Comparison of ENCODE assay signal across 23 cellular contexts in the genomic region with DNA sequence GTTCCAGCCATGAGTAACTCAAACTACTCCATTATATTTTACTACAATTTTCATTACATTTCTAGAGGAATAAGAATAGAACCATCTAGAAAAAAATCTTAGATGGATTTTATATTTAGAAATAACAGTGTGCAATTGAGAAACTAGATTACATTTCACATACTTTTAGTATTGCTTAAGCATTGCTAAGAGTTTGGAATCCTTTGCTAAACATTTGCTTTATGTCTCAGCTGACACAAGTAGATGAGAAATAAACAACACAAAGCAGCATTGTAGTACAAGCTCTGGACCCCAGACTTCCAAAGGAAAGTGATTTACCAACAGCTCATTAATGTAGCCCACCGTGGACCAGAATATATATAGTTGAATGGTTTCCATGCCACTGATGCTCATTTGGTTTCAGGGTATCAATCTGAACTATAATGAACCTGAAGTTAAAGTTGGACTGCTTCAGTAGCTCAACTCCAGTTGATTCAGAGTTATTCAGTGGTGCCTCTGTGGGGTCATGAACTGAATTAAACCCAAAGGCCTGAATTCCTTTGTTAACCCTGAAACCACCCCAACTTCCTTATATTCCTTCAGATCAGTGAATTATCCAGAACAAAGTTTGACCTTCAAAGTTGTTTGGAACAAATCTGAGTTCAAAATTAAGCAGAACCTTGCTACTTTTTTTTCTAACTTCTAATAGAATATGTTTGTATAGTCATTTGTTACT.
DNase-seq lines count a peak whose midpoint lies in the region; ATAC-seq, FAIRE-seq and TF ChIP-seq lines count a peak whose summit lies in the region.
"Had no signal": no experiment of that assay in that cellular context is flagged by ENCODE, and none has a peak within 500 bp of the region (broad histone marks: within the 10 kb centered on the region; RNA-seq: fewer than 3 reads in every experiment).

No MANE protein-coding gene starts in this region.

- no peaks in the 10 kb centered on the region for H3K9me3 Mint-ChIP-seq in HFFc6
- no peaks in the 10 kb centered on the region for H3K9me3 Mint-ChIP-seq in activated T-helper 17 cell treated with anti-CD3 and anti-CD28 coated beads, Interleukin-2, amount 50 U/mL, for 72 hours
- H3K9me3 Mint-ChIP-seq: activated CD4-positive, alpha-beta memory T cell treated with anti-CD3 and anti-CD28 coated beads, Interleukin-2, amount 10 ng/mL, durations not matched to agents 7 days and 5 days; activated T-helper 2 cell treated with anti-CD3 and anti-CD28 coated beads, Interferon-gamma antibody, Interleukin-2, Interleukin-4, amounts not matched to agents 10 μg/mL and 5 μg/mL and 100 μg/mL, durations not matched to agents 14 hours and 24 hours and 36 hours; nephron progenitor cell had no signal

- H3K9me3 ChIP-seq in A549 (no peaks in the 10 kb centered on the region), kidney (ENCODE audit: control insufficient read depth in 1 of 2, low read length in 2 of 2) (no peaks in the 10 kb centered on the region), esophagus squamous epithelium (no peaks in the 10 kb centered on the region)
- H3K9me3 ChIP-seq: esophagus muscularis mucosa, tibial nerve had no signal

- no peak overlapping the region for H3K9ac ChIP-seq in kidney (ENCODE audit: low read length in 2 of 2)

- no peaks in the 10 kb centered on the region for H3K36me3 Mint-ChIP-seq in HFFc6 (ENCODE audit: low read depth)
- H3K36me3 Mint-ChIP-seq in activated T-helper 17 cell treated with anti-CD3 and anti-CD28 coated beads, Interleukin-2, amount 50 U/mL, for 72 hours (ENCODE audit: low read depth): no peaks in the 10 kb centered on the region
- H3K36me3 Mint-ChIP-seq: IgD-negative memory B cell had no signal

- H3K27me3 ChIP-seq in esophagus squamous epithelium: no peaks in the 10 kb centered on the region
- H3K27me3 ChIP-seq: esophagus muscularis mucosa, tibial nerve had no signal

- no peak for TF ChIP-seq EP300 in A549 (IDR thresholded peaks at IDR 0.05)

- peak overlapping the region; percentile 13; the same call in 1 of the 3 replicates for H3K4me2 ChIP-seq in A549

- TF ChIP-seq CTCF in A549 (IDR thresholded peaks at IDR 0.05) (no peak), HFFc6 (IDR thresholded peaks at IDR 0.05) (no peak), epithelial cell of proximal tubule (conservative IDR thresholded peaks at IDR 0.05; ENCODE audit: low read depth, low read length) (no peak), kidney (IDR thresholded peaks at IDR 0.05; ENCODE audit: borderline replicate concordance, extremely low read depth, insufficient read depth) (no peak), esophagus squamous epithelium (IDR thresholded peaks at IDR 0.05) (no peak)

- H3K27ac ChIP-seq in A549: 0 out of 6 replicates have a peak overlapping the region, but pooled peaks of 1 of the 2 experiments have one; percentile 7
- peak overlapping the region in 1 of 2 donors; percentile 74 for H3K27ac ChIP-seq in kidney (ENCODE audit: low read depth in 2 of 2, low read length in 2 of 2)
- peak overlapping the region in 2 of 4 donors; percentile 33 to 55 for H3K27ac ChIP-seq in esophagus squamous epithelium
- H3K27ac ChIP-seq: esophagus muscularis mucosa had no signal

- no peak for FAIRE-seq in A549 (lab: Jason Lieb, UNC)
- no peak for FAIRE-seq in kidney (lab: Jason Lieb, UNC)
- FAIRE-seq: RCC 7860 had no signal

- CTCF ChIA-PET in A549 (lab: Yijun Ruan, JAX): no interaction called here

- H3K4me1 ChIP-seq in A549 (peaks cover 7% of the 10 kb centered on the region; the same call in 1 of the 3 replicates), kidney (ENCODE audit: control insufficient read depth in 1 of 2, insufficient read depth in 1 of 2, low read depth in 1 of 2, low read length in 2 of 2) (peaks cover 0 to 3% of the 10 kb centered on the region in 2 donors), esophagus squamous epithelium (no peaks in the 10 kb centered on the region)
- H3K4me1 ChIP-seq: tibial nerve had no signal

- H3K4me3 ChIP-seq in A549 (no peak overlapping the region), epithelial cell of proximal tubule (ENCODE audit: low read depth, low read length) (no peak overlapping the region), kidney (ENCODE audit: low read length in 2 of 2) (no peak overlapping the region), esophagus squamous epithelium (no peak overlapping the region)
- H3K4me3 ChIP-seq: esophagus muscularis mucosa, lung, tibial nerve had no signal

- peaks cover 3% of the 10 kb centered on the region; the same call in 1 of the 2 replicates for H3K27me3 Mint-ChIP-seq in HFFc6 (ENCODE audit: insufficient read depth)
- H3K27me3 Mint-ChIP-seq in activated T-helper 17 cell treated with anti-CD3 and anti-CD28 coated beads, Interleukin-2, amount 50 U/mL, for 72 hours: no peaks in the 10 kb centered on the region
- H3K27me3 Mint-ChIP-seq: activated CD4-positive, alpha-beta memory T cell treated with anti-CD3 and anti-CD28 coated beads, Interleukin-2, amount 10 ng/mL, durations not matched to agents 7 days and 5 days; IgD-negative memory B cell had no signal

- H3K4me1 Mint-ChIP-seq in HFFc6 (ENCODE audit: low read depth): peaks cover 37% of the 10 kb centered on the region
- no peaks in the 10 kb centered on the region for H3K4me1 Mint-ChIP-seq in activated T-helper 17 cell treated with anti-CD3 and anti-CD28 coated beads, Interleukin-2, amount 50 U/mL, for 72 hours
- H3K4me1 Mint-ChIP-seq: activated CD4-positive, alpha-beta memory T cell treated with anti-CD3 and anti-CD28 coated beads, Interleukin-2, amount 10 ng/mL, durations not matched to agents 7 days and 5 days; IgD-negative memory B cell; nephron progenitor cell had no signal

- peak overlapping the region; percentile 1 for H3K27ac Mint-ChIP-seq in HFFc6
- H3K27ac Mint-ChIP-seq in activated T-helper 17 cell treated with anti-CD3 and anti-CD28 coated beads, Interleukin-2, amount 50 U/mL, for 72 hours: no peak overlapping the region
- H3K27ac Mint-ChIP-seq: activated CD4-positive, alpha-beta memory T cell treated with anti-CD3 and anti-CD28 coated beads, Interleukin-2, amount 10 ng/mL, durations not matched to agents 7 days and 5 days; activated T-helper 2 cell treated with anti-CD3 and anti-CD28 coated beads, Interferon-gamma antibody, Interleukin-2, Interleukin-4, amounts not matched to agents 10 μg/mL and 5 μg/mL and 100 μg/mL, durations not matched to agents 14 hours and 24 hours and 36 hours; IgD-negative memory B cell; nephron progenitor cell had no signal

- no peak for TF ChIP-seq POLR2A in A549 (IDR thresholded peaks at IDR 0.05; ENCODE audit: low read length)
- no peak for TF ChIP-seq POLR2A in esophagus squamous epithelium (IDR thresholded peaks at IDR 0.05)

- no peak for DNase-seq in A549 (ENCODE audit: low read depth in 1 of 2, low spot score in 1 of 2)
- peak; percentile 43 for DNase-seq in HFFc6
- DNase-seq in epithelial cell of proximal tubule (ENCODE audit: low read depth): peak; percentile 76
- DNase-seq in non-pigmented ciliary epithelial cell (ENCODE audit: low read depth): peak; percentile 24
- no peak for DNase-seq in kidney
- DNase-seq in GOT3 (lab: John Stamatoyannopoulos, UW): no peak
- DNase-seq in esophagus squamous epithelium (lab: John Stamatoyannopoulos, UW): no peak
- DNase-seq: activated CD4-positive, alpha-beta memory T cell treated with anti-CD3 and anti-CD28 coated beads, Interleukin-2, amount 10 ng/mL, durations not matched to agents 7 days and 5 days; COR-L47; dermis blood vessel endothelial cell; H7; NCI-H1048; NCI-H82; nephron progenitor cell; right cardiac atrium; stimulated activated CD4-positive, alpha-beta T cell treated with anti-CD3 and anti-CD28 coated beads, Interleukin-4, amount 100 ng/mL, for 24 hours had no signal

- 30% methylated on average over 1 of the region's 1 CpG for whole genome bisulfite sequencing in A549 (ENCODE audit: missing lambda C conversion rate)
- 29 to 50% methylated on average over 1 of the region's 1 CpG for WGBS in esophagus squamous epithelium, 2 donors

- POLR2A ChIA-PET in A549 (lab: Yijun Ruan, JAX): no interaction called here

- ATAC-seq in A549: no peak
- ATAC-seq in activated T-helper 17 cell treated with anti-CD3 and anti-CD28 coated beads, Interleukin-2, amount 50 U/mL, for 72 hours (replicated peaks): no peak
- ATAC-seq: right cardiac atrium had no signal

- H3K36me3 ChIP-seq in kidney (ENCODE audit: control insufficient read depth in 1 of 2, insufficient read depth in 2 of 2, low read length in 2 of 2): no peaks in the 10 kb centered on the region
- H3K36me3 ChIP-seq in esophagus squamous epithelium: no peaks in the 10 kb centered on the region
- H3K36me3 ChIP-seq: esophagus muscularis mucosa, tibial nerve had no signal

- H3K4me3 Mint-ChIP-seq in HFFc6: no peak overlapping the region
- no peak overlapping the region for H3K4me3 Mint-ChIP-seq in activated T-helper 17 cell treated with anti-CD3 and anti-CD28 coated beads, Interleukin-2, amount 50 U/mL, for 72 hours
- H3K4me3 Mint-ChIP-seq: activated CD4-positive, alpha-beta memory T cell treated with anti-CD3 and anti-CD28 coated beads, Interleukin-2, amount 10 ng/mL, durations not matched to agents 7 days and 5 days; IgD-negative memory B cell; nephron progenitor cell had no signal

- intact Hi-C loops in kidney (cut with DNase I): no loop called here
- intact Hi-C loops in esophagus squamous epithelium (cut with DNase I): no loop called here

- TF ChIP-seq RAD21 in A549 (conservative IDR thresholded peaks at IDR 0.05 in 1 of 2, IDR thresholded peaks at IDR 0.05 in 1 of 2): no peak

TF ChIP-seq in A549, 52 proteins besides CTCF, POLR2A, EP300 and RAD21:
- no peak for TF ChIP-seq ESRRA (IDR thresholded peaks at IDR 0.05; ENCODE audit: borderline replicate concordance, low read length)
- no peak for TF ChIP-seq CEBPB (IDR thresholded peaks at IDR 0.05)
- no peak for TF ChIP-seq SMC3 (IDR thresholded peaks at IDR 0.05)
- no peak for TF ChIP-seq CHD2 (IDR thresholded peaks at IDR 0.05; ENCODE audit: low read length, partially characterized antibody)
- TF ChIP-seq TP53 (CRISPR knock-in tag; IDR thresholded peaks at IDR 0.05): no peak
- TF ChIP-seq NR3C1 (IDR thresholded peaks at IDR 0.05): no peak
- TF ChIP-seq ZFP36 (IDR thresholded peaks at IDR 0.05; ENCODE audit: borderline replicate concordance, partially characterized antibody): no peak
- TF ChIP-seq HOXB5 (CRISPR knock-in tag; IDR thresholded peaks at IDR 0.05): no peak
- no peak for TF ChIP-seq BHLHE40 (IDR thresholded peaks at IDR 0.05; ENCODE audit: low read depth, low read length)
- no peak for TF ChIP-seq POLR2AphosphoS2 (conservative IDR thresholded peaks at IDR 0.05; ENCODE audit: low read length)

Comparison
In these comparisons a context has a peak if more than half of its experiments do, and no peak if none do; other contexts are left out.
1. DNase-seq: peak in HFFc6 (single experiment), epithelial cell of proximal tubule (single experiment) and non-pigmented ciliary epithelial cell (single experiment); none in A549 (0 of 2), kidney (single experiment), GOT3 (single experiment) and esophagus squamous epithelium (single experiment).